ENCODE assay signal across 8 cellular contexts in genomic region chr21:31866077-31866511, GRCh38. TPM values are rescaled to one million over a fixed set of nuclear protein-coding genes. Genes with fewer than 3 reads are reported as not detected.
A peak's percentile ranks its signal among the peaks of the same experiment; 100 is the strongest.
DNase-seq lines count a peak whose midpoint lies in the region; ATAC-seq lines count a peak whose summit lies in the region.

No MANE protein-coding gene starts in this region.

- no peaks in the 10 kb centered on the region for H3K9me3 ChIP-seq in endocrine pancreas (ENCODE audit: control insufficient read depth, low read length)

- H3K9ac ChIP-seq in endocrine pancreas (ENCODE audit: control insufficient read depth, insufficient read depth, low read length) = peak overlapping the region; percentile 50

- no peak overlapping the region for H3K4me3 ChIP-seq in endocrine pancreas (ENCODE audit: control insufficient read depth, insufficient read depth, low read length)

- no peaks in the 10 kb centered on the region for H3K36me3 ChIP-seq in endocrine pancreas (ENCODE audit: control insufficient read depth, insufficient read depth, low read length)

- no peaks in the 10 kb centered on the region for H3K4me1 ChIP-seq in endocrine pancreas (ENCODE audit: control insufficient read depth, insufficient read depth, low read length)

- ATAC-seq in HG03439 (IDR thresholded peaks at IDR 0.05; ENCODE audit: unreplicated experiment) = no peak

- DNase-seq in G401 (ENCODE audit: low spot score) (peak; percentile 89), HK-2 (ENCODE audit: unreplicated experiment) (peak; percentile 80), NCI-H774 (lab: John Stamatoyannopoulos, UW) (peak; percentile 80), mesenteric fat pad (ENCODE audit: low spot score) (peak; percentile 92)
- peak; percentile 19 to 31 for DNase-seq in activated CD8-positive, alpha-beta memory T cell treated with anti-CD3 and anti-CD28 coated beads for 4 hours (ENCODE audit: low read depth in 2 of 2)
- DNase-seq in stimulated activated CD8-positive, alpha-beta memory T cell treated with anti-CD3 and anti-CD28 coated beads, Interleukin-2, amount 100 ng/mL, for 1 hour (ENCODE audit: low read depth in 2 of 2) = peak; percentile 27 to 43

- no peaks in the 10 kb centered on the region for H3K27me3 ChIP-seq in endocrine pancreas (ENCODE audit: control insufficient read depth, insufficient read depth, low read length)

- in situ Hi-C loops in G401 (cut with HindIII; ENCODE audit: low sequenced_read_pairs) = no loop called here

RNA-seq across cellular contexts. Expression of gene HUNK, which starts 6.7 kb away (rescaled TPM):
- 0.06 and 0.07 TPM in 2 replicates for total RNA-seq in G401 (2014; rRNA removed; shearing (Covaris generic))
- total RNA-seq in mesenteric fat pad = 0.55 TPM

Comparison
In these comparisons a context has a peak if more than half of its experiments do, and no peak if none do; other contexts are left out.
1. DNase-seq: peak in every context shown above with its lines; median percentile 92 in mesenteric fat pad; 89 in G401; 80 in HK-2; 80 in NCI-H774; 35 in stimulated activated CD8-positive, alpha-beta memory T cell treated with anti-CD3 and anti-CD28 coated beads, Interleukin-2, amount 100 ng/mL, for 1 hour; 25 in activated CD8-positive, alpha-beta memory T cell treated with anti-CD3 and anti-CD28 coated beads for 4 hours.